22 cellular contexts compared by ENCODE assay signal in the genomic region with DNA sequence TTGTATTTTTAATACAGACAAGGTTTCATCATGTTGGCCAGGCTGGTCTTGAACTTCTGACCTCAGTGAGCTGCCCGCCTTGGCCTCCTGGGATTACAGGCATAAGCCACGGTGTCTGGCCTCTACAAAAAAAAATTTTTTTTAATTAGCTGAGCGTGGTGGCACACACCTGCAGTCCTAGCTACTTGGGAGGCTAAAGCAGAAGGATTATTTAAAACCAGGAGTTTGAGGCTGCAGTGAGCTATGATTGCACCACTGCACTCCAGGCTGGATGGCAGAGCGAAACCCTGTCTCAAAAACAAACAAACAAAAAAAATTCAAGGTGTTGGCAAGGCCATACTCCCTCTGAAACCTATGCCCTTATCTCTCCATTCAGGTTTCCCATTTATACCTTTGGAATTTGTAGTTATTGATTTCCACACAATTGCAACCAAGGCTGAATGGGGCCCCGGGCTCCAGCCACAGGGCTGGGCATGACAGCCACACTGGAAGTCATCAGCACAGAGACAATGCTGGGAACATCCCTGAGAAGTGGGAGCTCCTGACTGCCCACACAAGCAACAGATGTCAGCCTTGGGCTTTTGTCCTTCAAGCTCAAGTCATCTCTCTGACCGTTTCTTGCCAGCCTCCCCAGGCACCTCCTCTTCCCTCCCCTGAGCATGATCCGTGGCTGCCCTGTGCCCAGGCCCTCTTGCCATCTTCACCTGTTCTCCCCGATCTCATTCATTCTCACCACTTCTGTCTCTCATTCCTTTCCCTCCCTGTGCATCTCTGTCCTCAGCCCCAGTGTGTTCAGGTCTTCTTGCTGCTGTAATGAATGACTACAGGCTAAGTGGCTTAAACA. TPM values are rescaled to one million over a fixed set of nuclear protein-coding genes. Genes with fewer than 3 reads are reported as not detected.
DNase-seq lines count a peak whose midpoint lies in the region; ATAC-seq and TF ChIP-seq lines count a peak whose summit lies in the region.
"Had no signal": no experiment of that assay in that cellular context is flagged by ENCODE, and none has a peak within 500 bp of the region (broad histone marks: within the 10 kb centered on the region; RNA-seq: fewer than 3 reads in every experiment).

No MANE protein-coding gene starts in this region.

- H3K27ac Mint-ChIP-seq in activated CD8-positive, alpha-beta T cell treated with anti-CD3 and anti-CD28 coated beads, Interleukin-2, amount 10 ng/mL, durations not matched to agents 7 days and 5 days = peak overlapping the region; percentile 4
- H3K27ac Mint-ChIP-seq in activated CD8-positive, alpha-beta T cell treated with anti-CD3 and anti-CD28 coated beads for 36 hours = no peak overlapping the region
- peak overlapping the region; percentile 32 for H3K27ac Mint-ChIP-seq in stimulated activated naive B cell treated with anti-CD40 and anti-IgM and Interleukin-4, amounts not matched to agents 10 μg/mL and 1 μg/mL and 100 μg/mL, for 72 hours
- no peak overlapping the region for H3K27ac Mint-ChIP-seq in Caco-2 (ENCODE audit: unreplicated experiment)
- H3K27ac Mint-ChIP-seq: dendritic cell treated with granulocyte-macrophage colony-stimulating factor and Interleukin-4, amounts not matched to agents 40 ng/mL and 50 ng/mL, for 4 days; mesothelial cell of epicardium; type B pancreatic cell; WTC11 had no signal

- BruUV-seq in Caco-2 (replicated peaks; lab: Mats Ljungman, UMichigan) = no TSS peak

- peaks cover 8% of the 10 kb centered on the region for H3K27me3 Mint-ChIP-seq in activated CD8-positive, alpha-beta T cell treated with anti-CD3 and anti-CD28 coated beads, Interleukin-2, amount 10 ng/mL, durations not matched to agents 7 days and 5 days (ENCODE audit: low read depth)
- H3K27me3 Mint-ChIP-seq in activated CD8-positive, alpha-beta T cell treated with anti-CD3 and anti-CD28 coated beads for 36 hours = peaks cover 2% of the 10 kb centered on the region
- peaks cover 4 to 17% of the 10 kb centered on the region in 2 donors for H3K27me3 Mint-ChIP-seq in stimulated activated naive B cell treated with anti-CD40 and anti-IgM and Interleukin-4, amounts not matched to agents 10 μg/mL and 1 μg/mL and 100 μg/mL, for 72 hours
- H3K27me3 Mint-ChIP-seq in Caco-2 (ENCODE audit: insufficient read depth, unreplicated experiment) = no peaks in the 10 kb centered on the region

- H3K9me3 Mint-ChIP-seq in activated CD8-positive, alpha-beta T cell treated with anti-CD3 and anti-CD28 coated beads, Interleukin-2, amount 10 ng/mL, durations not matched to agents 7 days and 5 days (ENCODE audit: insufficient read depth) = no peaks in the 10 kb centered on the region
- no peaks in the 10 kb centered on the region for H3K9me3 Mint-ChIP-seq in activated CD8-positive, alpha-beta T cell treated with anti-CD3 and anti-CD28 coated beads for 36 hours
- H3K9me3 Mint-ChIP-seq in stimulated activated naive B cell treated with anti-CD40 and anti-IgM and Interleukin-4, amounts not matched to agents 10 μg/mL and 1 μg/mL and 100 μg/mL, for 72 hours = peaks cover 0 to 6% of the 10 kb centered on the region in 2 donors
- H3K9me3 Mint-ChIP-seq in Caco-2 (ENCODE audit: unreplicated experiment) = no peaks in the 10 kb centered on the region
- H3K9me3 Mint-ChIP-seq: dendritic cell treated with granulocyte-macrophage colony-stimulating factor and Interleukin-4, amounts not matched to agents 40 ng/mL and 50 ng/mL, for 4 days; WTC11 had no signal

- H3K4me3 Mint-ChIP-seq in activated CD8-positive, alpha-beta T cell treated with anti-CD3 and anti-CD28 coated beads, Interleukin-2, amount 10 ng/mL, durations not matched to agents 7 days and 5 days = no peak overlapping the region
- no peak overlapping the region for H3K4me3 Mint-ChIP-seq in activated CD8-positive, alpha-beta T cell treated with anti-CD3 and anti-CD28 coated beads for 36 hours
- H3K4me3 Mint-ChIP-seq in stimulated activated naive B cell treated with anti-CD40 and anti-IgM and Interleukin-4, amounts not matched to agents 10 μg/mL and 1 μg/mL and 100 μg/mL, for 72 hours = no peak overlapping the region
- H3K4me3 Mint-ChIP-seq in Caco-2 (ENCODE audit: unreplicated experiment) = no peak overlapping the region
- H3K4me3 Mint-ChIP-seq: dendritic cell treated with granulocyte-macrophage colony-stimulating factor and Interleukin-4, amounts not matched to agents 40 ng/mL and 50 ng/mL, for 4 days; mesothelial cell of epicardium; type B pancreatic cell; WTC11 had no signal

- H3K36me3 Mint-ChIP-seq in activated CD8-positive, alpha-beta T cell treated with anti-CD3 and anti-CD28 coated beads, Interleukin-2, amount 10 ng/mL, durations not matched to agents 7 days and 5 days (ENCODE audit: low read depth) = no peaks in the 10 kb centered on the region
- H3K36me3 Mint-ChIP-seq in activated CD8-positive, alpha-beta T cell treated with anti-CD3 and anti-CD28 coated beads for 36 hours (ENCODE audit: low read depth) = no peaks in the 10 kb centered on the region
- peaks cover 4 to 11% of the 10 kb centered on the region in 2 donors for H3K36me3 Mint-ChIP-seq in stimulated activated naive B cell treated with anti-CD40 and anti-IgM and Interleukin-4, amounts not matched to agents 10 μg/mL and 1 μg/mL and 100 μg/mL, for 72 hours
- peaks cover 6% of the 10 kb centered on the region for H3K36me3 Mint-ChIP-seq in Caco-2 (ENCODE audit: insufficient read depth, unreplicated experiment)
- H3K36me3 Mint-ChIP-seq: mesothelial cell of epicardium, type B pancreatic cell, WTC11 had no signal

- DNase-seq in activated CD8-positive, alpha-beta T cell treated with anti-CD3 and anti-CD28 coated beads, Interleukin-2, amount 10 ng/mL, durations not matched to agents 7 days and 5 days = no peak
- DNase-seq in activated CD8-positive, alpha-beta T cell treated with anti-CD3 and anti-CD28 coated beads for 36 hours = no peak
- DNase-seq in NCI-H82 (lab: John Stamatoyannopoulos, UW) (peak; percentile 76), left lobe of liver (ENCODE audit: low spot score) (no peak), Caco-2 (no peak), NCI-H2107 treated with DMSO at 0.1 percent for 48 hours (lab: John Stamatoyannopoulos, UW; ENCODE audit: unreplicated experiment) (no peak), HK-2 (ENCODE audit: unreplicated experiment) (no peak)
- DNase-seq in stimulated activated naive B cell treated with anti-CD40 and anti-IgM and Interleukin-4, amounts not matched to agents 10 μg/mL and 1 μg/mL and 100 μg/mL, for 72 hours = no peak
- DNase-seq: activated naive CD4-positive, alpha-beta T cell; HCEC 1CT; left ventricle myocardium superior; NCI-H1092; NCI-H1930; NCI-H748 treated with DMSO at 0.1 percent for 48 hours; sigmoid colon had no signal

- CTCF ChIA-PET in activated CD8-positive, alpha-beta T cell treated with anti-CD3 and anti-CD28 coated beads, Interleukin-2, amount 10 ng/mL, durations not matched to agents 7 days and 5 days (lab: Charles Lee) = interaction anchor here (1.4 to 2.3 kb wide), 2 partner anchors 31 to 178 kb away, joined by 3 to 7 read pairs; no protein-coding TSS in a partner anchor
- CTCF ChIA-PET in activated CD8-positive, alpha-beta T cell treated with anti-CD3 and anti-CD28 coated beads for 36 hours (lab: Charles Lee) = interaction anchor here (0.9 to 1.7 kb wide), 8 partner anchors 12 to 178 kb away, joined by 3 to 4 read pairs (median 3); no protein-coding TSS in a partner anchor
- CTCF ChIA-PET in Caco-2 (lab: Charles Lee) = no interaction called here

- ATAC-seq in activated CD8-positive, alpha-beta T cell treated with anti-CD3 and anti-CD28 coated beads, Interleukin-2, amount 10 ng/mL, durations not matched to agents 7 days and 5 days = no peak
- ATAC-seq in activated CD8-positive, alpha-beta T cell treated with anti-CD3 and anti-CD28 coated beads for 36 hours = no peak
- peak; percentile 62 for ATAC-seq in left lobe of liver
- no peak for ATAC-seq in stimulated activated naive B cell treated with anti-CD40 and anti-IgM and Interleukin-4, amounts not matched to agents 10 μg/mL and 1 μg/mL and 100 μg/mL, for 72 hours (replicated peaks)
- ATAC-seq: left ventricle myocardium superior, WTC11 had no signal

- no peaks in the 10 kb centered on the region; the same call in 1 of the 2 replicates for H3K9me3 ChIP-seq in Caco-2
- H3K9me3 ChIP-seq: ascending aorta, BE2C, sigmoid colon had no signal

- no peak overlapping the region for H3K4me3 ChIP-seq in Caco-2 (ENCODE audit: low read depth, low read length)
- H3K4me3 ChIP-seq: ascending aorta, sigmoid colon had no signal

- H3K36me3 ChIP-seq in Caco-2 (ENCODE audit: control insufficient read depth, insufficient read depth, low read length) = no peaks in the 10 kb centered on the region
- H3K36me3 ChIP-seq: ascending aorta, BE2C, sigmoid colon had no signal

- no peaks in the 10 kb centered on the region for H3K27me3 ChIP-seq in Caco-2 (replicated peaks; ENCODE audit: control insufficient read depth, insufficient read depth, low read length)
- H3K27me3 ChIP-seq: ascending aorta, BE2C, sigmoid colon had no signal

- POLR2A ChIA-PET in activated CD8-positive, alpha-beta T cell treated with anti-CD3 and anti-CD28 coated beads, Interleukin-2, amount 10 ng/mL, durations not matched to agents 7 days and 5 days (lab: Charles Lee) = interaction anchor here (0.9 kb wide), 1 partner anchor 26 kb away, joined by 3 read pairs; no protein-coding TSS in a partner anchor
- POLR2A ChIA-PET in activated CD8-positive, alpha-beta T cell treated with anti-CD3 and anti-CD28 coated beads for 36 hours (lab: Charles Lee) = interaction anchor here (0.7 to 1.6 kb wide), 2 partner anchors 27 to 72 kb away, joined by 3 to 7 read pairs; a partner anchor contains a TSS
- POLR2A ChIA-PET in Caco-2 (lab: Charles Lee) = no interaction called here

- H3K4me1 Mint-ChIP-seq in activated CD8-positive, alpha-beta T cell treated with anti-CD3 and anti-CD28 coated beads, Interleukin-2, amount 10 ng/mL, durations not matched to agents 7 days and 5 days (ENCODE audit: low read depth) = peaks cover 15% of the 10 kb centered on the region
- peaks cover 13% of the 10 kb centered on the region for H3K4me1 Mint-ChIP-seq in activated CD8-positive, alpha-beta T cell treated with anti-CD3 and anti-CD28 coated beads for 36 hours (ENCODE audit: low read depth)
- peaks cover 8 to 19% of the 10 kb centered on the region in 2 donors for H3K4me1 Mint-ChIP-seq in stimulated activated naive B cell treated with anti-CD40 and anti-IgM and Interleukin-4, amounts not matched to agents 10 μg/mL and 1 μg/mL and 100 μg/mL, for 72 hours
- no peaks in the 10 kb centered on the region for H3K4me1 Mint-ChIP-seq in Caco-2 (ENCODE audit: low read depth, unreplicated experiment)

- no peak for TF ChIP-seq CTCF in activated CD8-positive, alpha-beta T cell treated with anti-CD3 and anti-CD28 coated beads for 36 hours (IDR thresholded peaks at IDR 0.05)
- no peak for TF ChIP-seq CTCF in Caco-2 (IDR thresholded peaks at IDR 0.05; ENCODE audit: insufficient read depth in 1 of 2, low read depth in 1 of 2, low read length in 1 of 2, severe bottlenecking in 1 of 2, unreplicated experiment in 1 of 2)

- H3K4me1 ChIP-seq in Caco-2 = no peaks in the 10 kb centered on the region
- H3K4me1 ChIP-seq: ascending aorta, parathyroid adenoma, sigmoid colon had no signal

- intact Hi-C loops in activated CD8-positive, alpha-beta T cell treated with anti-CD3 and anti-CD28 coated beads for 36 hours (cut with micrococcal nuclease) = no loop called here
- intact Hi-C loops in Caco-2 (cut with micrococcal nuclease; ENCODE audit: unreplicated experiment) = no loop called here

RNA-seq across cellular contexts. Expression of a gene that starts 27.2 kb away (rescaled TPM):
- total RNA-seq in activated CD8-positive, alpha-beta T cell treated with anti-CD3 and anti-CD28 coated beads, Interleukin-2, amount 10 ng/mL, durations not matched to agents 7 days and 5 days = 100 to 1,000 TPM; 646 to 682 TPM
- 100 to 1,000 TPM; 565 to 582 TPM for total RNA-seq in activated CD8-positive, alpha-beta T cell treated with anti-CD3 and anti-CD28 coated beads for 36 hours
- total RNA-seq in left lobe of liver (89.6 TPM), Caco-2 (2022) (465 and 484 TPM in 2 replicates)

RNA-seq across cellular contexts. Expression of a gene that starts 51.0 kb away (rescaled TPM):
- 10 to 100 TPM in 1 of 2 experiments, 1 to 10 TPM in 1; 8.8 to 10.4 TPM for total RNA-seq in activated CD8-positive, alpha-beta T cell treated with anti-CD3 and anti-CD28 coated beads, Interleukin-2, amount 10 ng/mL, durations not matched to agents 7 days and 5 days
- 10 to 100 TPM; 45.4 to 48.8 TPM for total RNA-seq in activated CD8-positive, alpha-beta T cell treated with anti-CD3 and anti-CD28 coated beads for 36 hours
- total RNA-seq in left lobe of liver (3.0 TPM), Caco-2 (2022) (not detected in 2 replicates)

Comparison
In these comparisons a context has a peak if more than half of its experiments do, and no peak if none do; other contexts are left out.
1. H3K27ac Mint-ChIP-seq: peak in activated CD8-positive, alpha-beta T cell treated with anti-CD3 and anti-CD28 coated beads, Interleukin-2, amount 10 ng/mL, durations not matched to agents 7 days and 5 days (single experiment) and stimulated activated naive B cell treated with anti-CD40 and anti-IgM and Interleukin-4, amounts not matched to agents 10 μg/mL and 1 μg/mL and 100 μg/mL, for 72 hours (single experiment); none in activated CD8-positive, alpha-beta T cell treated with anti-CD3 and anti-CD28 coated beads for 36 hours (single experiment) and Caco-2 (single experiment).
2. RNA of a gene that starts 51.0 kb away (total RNA-seq): 45.4 to 48.8 TPM in activated CD8-positive, alpha-beta T cell treated with anti-CD3 and anti-CD28 coated beads for 36 hours; 8.8 to 10.4 TPM in activated CD8-positive, alpha-beta T cell treated with anti-CD3 and anti-CD28 coated beads, Interleukin-2, amount 10 ng/mL, durations not matched to agents 7 days and 5 days, 3.0 TPM in left lobe of liver (single experiment) and not detected in Caco-2; every median in the first group is over 4 times any median in the second.